Comparison of ENCODE assay signal across 27 cellular contexts in the genomic region with DNA sequence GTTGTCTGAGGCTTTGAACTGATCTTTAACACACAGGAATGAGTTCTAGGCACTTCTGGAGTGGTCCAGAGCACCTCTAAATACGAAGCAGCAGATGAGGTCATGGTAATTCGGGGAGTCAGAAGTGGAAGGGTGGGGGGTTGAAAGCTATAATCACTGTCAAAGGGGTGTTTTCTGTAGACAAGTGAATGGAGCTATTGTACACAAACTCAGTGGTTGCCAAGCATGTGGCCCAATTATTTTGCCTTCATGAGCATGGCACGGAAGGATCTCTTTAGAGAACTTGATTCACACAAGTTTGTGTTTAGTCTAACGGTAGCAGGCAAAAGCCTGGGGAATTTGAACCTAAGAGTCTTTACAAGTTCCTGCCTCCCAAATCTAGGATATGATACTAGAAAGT.
DNase-seq lines count a peak whose midpoint lies in the region.
"Had no signal": no experiment of that assay in that cellular context is flagged by ENCODE, and none has a peak within 500 bp of the region (broad histone marks: within the 10 kb centered on the region; RNA-seq: fewer than 3 reads in every experiment).

No MANE protein-coding gene starts in this region.

- intact Hi-C loops in posterior cingulate gyrus (cut with DNase I) = no loop called here

- DNase-seq in COR-L47 (lab: John Stamatoyannopoulos, UW) (peak; percentile 50), amygdala (lab: John Stamatoyannopoulos, UW) (peak in 45 of 56 donors; percentile 5 to 88 (median 55)), globus pallidus (ENCODE audit: low spot score) (peak; percentile 97), posterior cingulate gyrus (peak in 7 of 10 donors; percentile 31 to 87 (median 59)), GM19240 (ENCODE audit: insufficient read length, low spot score) (no peak), DMS53 (lab: John Stamatoyannopoulos, UW) (no peak), DMS 273 treated with DMSO at 0.1 percent for 48 hours (lab: John Stamatoyannopoulos, UW) (no peak)
- no peak for DNase-seq in NK-92 treated with Interleukin-12 subunit alpha and Interleukin-12 subunit beta, amount 100 ng/mL, for 24 hours (lab: John Stamatoyannopoulos, UW)
- DNase-seq: activated CD4-positive, CD25-positive, alpha-beta regulatory T cell; activated CD8-positive, alpha-beta memory T cell treated with anti-CD3 and anti-CD28 coated beads, Interleukin-2, amount 10 ng/mL, durations not matched to agents 7 days and 5 days; activated naive CD4-positive, alpha-beta T cell; activated T-cell treated with anti-CD3 and anti-CD28 coated beads, Interleukin-2, amount 50 U/mL, for 48 hours; BE2C; esophagus squamous epithelium; gastrocnemius medialis; HFFc6; left lung; mesendoderm; MV-4-11; NCI-H2171 treated with DMSO at 0.1 percent for 48 hours; NCI-H524 treated with DMSO at 0.1 percent for 48 hours; psoas muscle; SIG-M5; stomach; SW 1271; T-helper 9 cell; trophoblast cell had no signal

Comparison
In these comparisons a context has a peak if more than half of its experiments do, and no peak if none do; other contexts are left out.
1. DNase-seq: peak in COR-L47 (single experiment), amygdala (45 of 56), globus pallidus (single experiment) and posterior cingulate gyrus (7 of 10); none in GM19240 (single experiment), DMS53 (single experiment), NK-92 treated with Interleukin-12 subunit alpha and Interleukin-12 subunit beta, amount 100 ng/mL, for 24 hours (single experiment) and DMS 273 treated with DMSO at 0.1 percent for 48 hours (single experiment).